8 cellular contexts compared by ENCODE assay signal in genomic region chr11:729492-730074, GRCh38. TPM values are rescaled to one million over a fixed set of nuclear protein-coding genes. Genes with fewer than 3 reads are reported as not detected.
DNase-seq lines count a peak whose midpoint lies in the region; ATAC-seq and TF ChIP-seq lines count a peak whose summit lies in the region.
"Had no signal": no experiment of that assay in that cellular context is flagged by ENCODE, and none has a peak within 500 bp of the region (broad histone marks: within the 10 kb centered on the region; RNA-seq: fewer than 3 reads in every experiment).

No MANE protein-coding gene starts in this region.

- no peak for DNase-seq in adipocyte (ENCODE audit: low read depth)
- peak; percentile 47 for DNase-seq in lower lobe of right lung
- DNase-seq in DMS153 treated with DMSO at 0.1 percent for 48 hours (lab: John Stamatoyannopoulos, UW; ENCODE audit: unreplicated experiment), result no peak
- DNase-seq: activated effector memory CD4-positive, alpha-beta T cell treated with Interleukin-2 at 50 U/mL for 16 hours; T-helper 17 cell had no signal

- no peak for TF ChIP-seq CTCF in lower lobe of right lung (IDR thresholded peaks at IDR 0.05)

- intact Hi-C loops in lower lobe of right lung (cut with DNase I), result loop anchor here (10.0 kb wide), 1 partner anchor 65 kb away; no protein-coding TSS in a partner anchor

- H3K4me2 ChIP-seq in BLaER1 treated with 17β-estradiol and CSF1 and Interleukin-3, amounts not matched to agents 10 nM and 100 nM, result peak overlapping the region in 10 of 11 experiments; percentile 2 to 84 (median 72); a peak in 17 of 22 replicates

- peaks cover 15 to 52% (median 45%) of the 10 kb centered on the region in 10 experiments; a peak in 19 of 20 replicates for H3K4me1 ChIP-seq in BLaER1 treated with 17β-estradiol and CSF1 and Interleukin-3, amounts not matched to agents 10 nM and 100 nM
- peaks cover 31% of the 10 kb centered on the region for H3K4me1 ChIP-seq in adipocyte (ENCODE audit: control insufficient read depth, insufficient read depth, low read length)
- peaks cover 29% of the 10 kb centered on the region for H3K4me1 ChIP-seq in lower lobe of right lung

- ATAC-seq in lower lobe of right lung, result no peak
- no peak for ATAC-seq in HG03460 (IDR thresholded peaks at IDR 0.05; ENCODE audit: unreplicated experiment)
- ATAC-seq in GM18907 (IDR thresholded peaks at IDR 0.05; ENCODE audit: unreplicated experiment), result no peak
- ATAC-seq: T-helper 17 cell had no signal

- H4K20me1 ChIP-seq in BLaER1 treated with 17β-estradiol and CSF1 and Interleukin-3, amounts not matched to agents 10 nM and 100 nM, result peaks cover 0 to 4% (median 0%) of the 10 kb centered on the region in 11 experiments; a peak in 2 of 22 replicates

- H3K9ac ChIP-seq in BLaER1 treated with 17β-estradiol and CSF1 and Interleukin-3, amounts not matched to agents 10 nM and 100 nM, result peak overlapping the region in 7 of 11 experiments; percentile 25 to 49 (median 43); a peak in 9 of 22 replicates
- H3K9ac ChIP-seq in adipocyte (ENCODE audit: low read length), result peak overlapping the region; percentile 69

- peaks cover 21 to 30% (median 26%) of the 10 kb centered on the region in 11 experiments for H3K27me3 ChIP-seq in BLaER1 treated with 17β-estradiol and CSF1 and Interleukin-3, amounts not matched to agents 10 nM and 100 nM
- H3K27me3 ChIP-seq in adipocyte (replicated peaks; ENCODE audit: control insufficient read depth, insufficient read depth, low read length), result peaks cover 3% of the 10 kb centered on the region
- H3K27me3 ChIP-seq in lower lobe of right lung (ENCODE audit: low read depth), result peaks cover 25% of the 10 kb centered on the region

- no peaks in the 10 kb centered on the region for H3K36me3 ChIP-seq in BLaER1 treated with 17β-estradiol and CSF1 and Interleukin-3, amounts not matched to agents 10 nM and 100 nM
- H3K36me3 ChIP-seq in adipocyte (ENCODE audit: control insufficient read depth, insufficient read depth, low read length, severe bottlenecking) (no peaks in the 10 kb centered on the region), lower lobe of right lung (peaks cover 7% of the 10 kb centered on the region)

- peaks cover 0 to 2% (median 0%) of the 10 kb centered on the region in 11 experiments; a peak in 1 of 22 replicates for H3K9me3 ChIP-seq in BLaER1 treated with 17β-estradiol and CSF1 and Interleukin-3, amounts not matched to agents 10 nM and 100 nM (replicated peaks in 1 of 11)
- H3K9me3 ChIP-seq in adipocyte (ENCODE audit: control insufficient read depth, low read length) (no peaks in the 10 kb centered on the region), lower lobe of right lung (no peaks in the 10 kb centered on the region)

- H3K27ac ChIP-seq in BLaER1 treated with 17β-estradiol and CSF1 and Interleukin-3, amounts not matched to agents 10 nM and 100 nM, result no peak overlapping the region
- H3K27ac ChIP-seq in lower lobe of right lung, result no peak overlapping the region

- H3K4me3 ChIP-seq in BLaER1 treated with 17β-estradiol and CSF1 and Interleukin-3, amounts not matched to agents 10 nM and 100 nM, result no peak overlapping the region
- no peak overlapping the region for H3K4me3 ChIP-seq in adipocyte (ENCODE audit: low read length)
- H3K4me3 ChIP-seq in lower lobe of right lung, result no peak overlapping the region

RNA-seq across cellular contexts. Expression of gene TALDO1, which starts 17.7 kb away (rescaled TPM):
- 218 TPM for total RNA-seq in lower lobe of right lung

RNA-seq across cellular contexts. Expression of gene EPS8L2, which starts 23.6 kb away (rescaled TPM):
- total RNA-seq in lower lobe of right lung, result 156 TPM

RNA-seq across cellular contexts. Expression of gene TMEM80, which starts 34.0 kb away (rescaled TPM):
- 33.9 TPM for total RNA-seq in lower lobe of right lung

RNA-seq across cellular contexts. Expression of gene DEAF1, which starts 34.6 kb away (rescaled TPM):
- 32.0 TPM for total RNA-seq in lower lobe of right lung

RNA-seq across cellular contexts. Expression of gene GATD1, which starts 47.7 kb away (rescaled TPM):
- total RNA-seq in lower lobe of right lung, result 46.7 TPM
